In genomic region chr10:44382131-44382858, GRCh38 we compare ENCODE assay signal across 13 cellular contexts. TPM values are rescaled to one million over a fixed set of nuclear protein-coding genes. Genes with fewer than 3 reads are reported as not detected.
DNase-seq lines count a peak whose midpoint lies in the region; ATAC-seq and TF ChIP-seq lines count a peak whose summit lies in the region.
"Had no signal": no experiment of that assay in that cellular context is flagged by ENCODE, and none has a peak within 500 bp of the region (broad histone marks: within the 10 kb centered on the region; RNA-seq: fewer than 3 reads in every experiment).

No MANE protein-coding gene starts in this region.

- intact Hi-C loops in tibial artery (cut with DNase I; ENCODE audit: low total_unique reads), result loop anchor here (5.0 to 10.0 kb wide), 2 partner anchors 70 to 327 kb away; no protein-coding TSS in a partner anchor

- H3K4me3 ChIP-seq in MG63 (peak overlapping the region; percentile 79), fibroblast of lung (replicated peaks in 1 of 4; ENCODE audit: control extremely low read depth in 1 of 4, insufficient read depth in 1 of 4, low read depth in 3 of 4, low read length in 4 of 4) (peak overlapping the region; percentile 23 to 92 (median 66)), tibial artery (peak overlapping the region; percentile 69 to 73)
- H3K4me3 ChIP-seq: SK-N-MC had no signal

- no peak for TF ChIP-seq CTCF in fibroblast of lung (conservative IDR thresholded peaks at IDR 0.05 in 1 of 2, IDR thresholded peaks at IDR 0.05 in 1 of 2; ENCODE audit: low read depth in 1 of 2, low read length in 2 of 2)
- TF ChIP-seq CTCF in mesothelial cell of epicardium (IDR thresholded peaks at IDR 0.05; ENCODE audit: unreplicated experiment), result no peak
- no peak for TF ChIP-seq CTCF in tibial artery (IDR thresholded peaks at IDR 0.05)
- TF ChIP-seq CTCF in omental fat pad (IDR thresholded peaks at IDR 0.05), result no peak

- no peaks in the 10 kb centered on the region for H3K36me3 Mint-ChIP-seq in mesothelial cell of epicardium
- H3K36me3 Mint-ChIP-seq: activated naive CD8-positive, alpha-beta T cell had no signal

- no peak overlapping the region for H3K27ac Mint-ChIP-seq in mesothelial cell of epicardium
- H3K27ac Mint-ChIP-seq: activated naive CD8-positive, alpha-beta T cell had no signal

- in situ Hi-C loops in KBM-7 (cut with MboI; ENCODE audit: low pct_unique_long_range_greater_than_20kb, low sequenced_read_pairs), result loop anchor here (25.0 kb wide), 2 partner anchors 480 to 695 kb away; no protein-coding TSS in a partner anchor

- no peak for ATAC-seq in omental fat pad (ENCODE audit: low FRiP score)
- ATAC-seq: left colon had no signal

- peak overlapping the region; percentile 40 for H3K4me2 ChIP-seq in fibroblast of lung (ENCODE audit: extremely low read depth, insufficient read depth, low read length)

- H3K9me3 ChIP-seq in MG63, result no peaks in the 10 kb centered on the region
- H3K9me3 ChIP-seq in fibroblast of lung (ENCODE audit: control insufficient read depth, insufficient read depth, low read depth, low read length), result no peaks in the 10 kb centered on the region
- no peaks in the 10 kb centered on the region for H3K9me3 ChIP-seq in tibial artery

- no peaks in the 10 kb centered on the region for H4K20me1 ChIP-seq in fibroblast of lung (ENCODE audit: control insufficient read depth, extremely low read depth, insufficient read depth, low read length)

- H3K9ac ChIP-seq in fibroblast of lung (ENCODE audit: insufficient read depth, low read length), result no peak overlapping the region

- H3K27ac ChIP-seq in fibroblast of lung (ENCODE audit: insufficient read depth, low read length) (no peak overlapping the region), tibial artery (peak overlapping the region; percentile 34 to 45)
- H3K27ac ChIP-seq: SK-N-MC had no signal

- H3K36me3 ChIP-seq in MG63 (peaks cover 50% of the 10 kb centered on the region), fibroblast of lung (ENCODE audit: control insufficient read depth, insufficient read depth, low read length) (peaks cover 6% of the 10 kb centered on the region), tibial artery (peaks cover 0 to 17% (median 15%) of the 10 kb centered on the region in 3 donors)

- DNase-seq in MG63, result no peak
- DNase-seq in fibroblast of lung (ENCODE audit: low read depth in 2 of 2), result peak in 1 of 2 donors; percentile 43
- DNase-seq in mesothelial cell of epicardium (ENCODE audit: low spot score in 2 of 2, unreplicated experiment in 2 of 2), result peak in 1 of 2 experiments; percentile 35
- peak; percentile 16 to 50 for DNase-seq in tibial artery
- DNase-seq in KBM-7, result no peak
- DNase-seq in NCI-H1048 (lab: John Stamatoyannopoulos, UW), result no peak
- DNase-seq in omental fat pad (ENCODE audit: low spot score), result no peak
- DNase-seq: activated CD4-positive, alpha-beta T cell treated with anti-CD3 and anti-CD28 coated beads for 48 hours; DMS79 treated with DMSO at 0.1 percent for 48 hours had no signal

- H3K27me3 ChIP-seq in MG63 (no peaks in the 10 kb centered on the region), fibroblast of lung (ENCODE audit: control insufficient read depth, insufficient read depth, low read length) (no peaks in the 10 kb centered on the region), tibial artery (no peaks in the 10 kb centered on the region)

- H3K4me1 ChIP-seq in fibroblast of lung (ENCODE audit: control insufficient read depth, extremely low read depth, insufficient read depth, low read length) (peaks cover 2% of the 10 kb centered on the region), tibial artery (peaks cover 0 to 42% (median 25%) of the 10 kb centered on the region in 4 donors)

- no peak overlapping the region for H2AFZ ChIP-seq in fibroblast of lung (ENCODE audit: low read length)

- H3K9me3 Mint-ChIP-seq in mesothelial cell of epicardium, result no peaks in the 10 kb centered on the region

- H3K27me3 Mint-ChIP-seq in mesothelial cell of epicardium (ENCODE audit: low read depth), result peaks cover 82% of the 10 kb centered on the region

- H3K4me1 Mint-ChIP-seq in mesothelial cell of epicardium, result peaks cover 20% of the 10 kb centered on the region

- H3K79me2 ChIP-seq in fibroblast of lung (ENCODE audit: control insufficient read depth, insufficient read depth, low read length), result peaks cover 26% of the 10 kb centered on the region

- H3K4me3 Mint-ChIP-seq in mesothelial cell of epicardium, result peak overlapping the region; percentile 71
- H3K4me3 Mint-ChIP-seq: activated naive CD8-positive, alpha-beta T cell had no signal

RNA-seq across cellular contexts. Expression of gene CXCL12, which starts 2.6 kb away (rescaled TPM):
- total RNA-seq in MG63 (2014; rRNA removed; shearing (Covaris generic); ENCODE audit: low replicate concordance), result 16.5 and 18.6 TPM in 2 replicates
- total RNA-seq in fibroblast of lung (526 and 611 TPM in 2 replicates), mesothelial cell of epicardium (42.4 to 48.4 TPM (median 45.8 TPM) in 3 replicates), omental fat pad (100 to 1,000 TPM in 2 of 4 donors, 10 to 100 TPM in 2; 53.4 to 277 (median 117) TPM)
- 83.3 and 268 TPM in 2 replicates for polyA plus RNA-seq in fibroblast of lung
- polyA plus RNA-seq in fibroblast of lung (2012), result 74.1 and 248 TPM in 2 replicates
- polyA minus RNA-seq in fibroblast of lung (ENCODE audit: low replicate concordance), result 53.2 and 256 TPM in 2 replicates
- total RNA-seq: NCI-H460 had no signal

Comparison
In these comparisons a context has a peak if more than half of its experiments do, and no peak if none do; other contexts are left out.
1. DNase-seq: peak in tibial artery (2 of 2); none in MG63 (single experiment), KBM-7 (single experiment), NCI-H1048 (single experiment) and omental fat pad (single experiment).
2. Peak in every context shown above with its lines, with median percentiles within 50 percentile points of each other: H3K4me3 ChIP-seq.